9 cellular contexts compared by ENCODE assay signal in genomic region chr1:223712856-223713494, GRCh38. TPM values are rescaled to one million over a fixed set of nuclear protein-coding genes. Genes with fewer than 3 reads are reported as not detected.
DNase-seq lines count a peak whose midpoint lies in the region; ATAC-seq and TF ChIP-seq lines count a peak whose summit lies in the region.
"Had no signal": no experiment of that assay in that cellular context is flagged by ENCODE, and none has a peak within 500 bp of the region (broad histone marks: within the 10 kb centered on the region; RNA-seq: fewer than 3 reads in every experiment).

No MANE protein-coding gene starts in this region.

- no peak for TF ChIP-seq POLR2A in NB4 (IDR thresholded peaks at IDR 0.05; ENCODE audit: extremely low read depth, insufficient read length)

- peak overlapping the region; percentile 81; the same call in 1 of the 2 replicates for H2AFZ ChIP-seq in GM23338

- H3F3A ChIP-seq in GM23338 (replicated peaks; ENCODE audit: low read depth): no peaks in the 10 kb centered on the region

- peaks cover 7% of the 10 kb centered on the region; the same call in 2 of the 3 replicates for H3K36me3 Mint-ChIP-seq in GM23338 (ENCODE audit: low read depth)
- H3K36me3 Mint-ChIP-seq in activated naive CD4-positive, alpha-beta T cell treated with anti-CD3 and anti-CD28 coated beads, Interleukin-2, amount 10 ng/mL, durations not matched to agents 7 days and 5 days: peaks cover 33% of the 10 kb centered on the region

- peaks cover 35% of the 10 kb centered on the region for H3K4me1 Mint-ChIP-seq in GM23338
- peaks cover 69% of the 10 kb centered on the region for H3K4me1 Mint-ChIP-seq in activated naive CD4-positive, alpha-beta T cell treated with anti-CD3 and anti-CD28 coated beads, Interleukin-2, amount 10 ng/mL, durations not matched to agents 7 days and 5 days

- peaks cover 23% of the 10 kb centered on the region for H3K27me3 Mint-ChIP-seq in GM23338 (ENCODE audit: insufficient read depth, low read depth, poor library complexity)
- H3K27me3 Mint-ChIP-seq in activated naive CD4-positive, alpha-beta T cell treated with anti-CD3 and anti-CD28 coated beads, Interleukin-2, amount 10 ng/mL, durations not matched to agents 7 days and 5 days: peaks cover 15% of the 10 kb centered on the region

- no peaks in the 10 kb centered on the region for H3K79me2 ChIP-seq in GM23338 (replicated peaks; ENCODE audit: insufficient read depth)

- DNase-seq in GM06990 (ENCODE audit: extremely low read depth, insufficient read length) (no peak), GM23338 (ENCODE audit: low spot score) (no peak), NB4 (ENCODE audit: low read depth) (peak; percentile 47), cardiac septum (ENCODE audit: low spot score) (peak; percentile 77), retina (peak; percentile 75), inferior parietal cortex (ENCODE audit: extremely low spot score) (no peak), A172 (ENCODE audit: low spot score) (no peak)
- DNase-seq in activated naive CD4-positive, alpha-beta T cell treated with anti-CD3 and anti-CD28 coated beads, Interleukin-2, amount 10 ng/mL, durations not matched to agents 7 days and 5 days: peak; percentile 54

- peak overlapping the region; percentile 88 for H3K4me2 ChIP-seq in GM23338

- no peaks in the 10 kb centered on the region for H4K20me1 ChIP-seq in GM23338 (replicated peaks; ENCODE audit: insufficient read depth)

- ATAC-seq in GM23338: peak; percentile 59

- H3K36me3 ChIP-seq in GM06990 (ENCODE audit: control insufficient read depth, insufficient read depth, low read length) (peaks cover 2% of the 10 kb centered on the region), GM23338 (ENCODE audit: insufficient read depth) (no peaks in the 10 kb centered on the region)

- H3K9me2 ChIP-seq in GM23338 (ENCODE audit: insufficient read depth): no peaks in the 10 kb centered on the region

- H3K27ac Mint-ChIP-seq in GM23338: no peak overlapping the region
- peak overlapping the region; percentile 82 for H3K27ac Mint-ChIP-seq in activated naive CD4-positive, alpha-beta T cell treated with anti-CD3 and anti-CD28 coated beads, Interleukin-2, amount 10 ng/mL, durations not matched to agents 7 days and 5 days

- H3K4me3 ChIP-seq in GM06990 (replicated peaks; ENCODE audit: low read depth, low read length): peak overlapping the region; percentile 89
- peak overlapping the region; percentile 71 for H3K4me3 ChIP-seq in GM23338
- H3K4me3 ChIP-seq in NB4 (ENCODE audit: low read depth, low read length): peak overlapping the region; percentile 64

- H3K9me3 Mint-ChIP-seq in GM23338: no peaks in the 10 kb centered on the region
- no peaks in the 10 kb centered on the region for H3K9me3 Mint-ChIP-seq in activated naive CD4-positive, alpha-beta T cell treated with anti-CD3 and anti-CD28 coated beads, Interleukin-2, amount 10 ng/mL, durations not matched to agents 7 days and 5 days

- intact Hi-C loops in cardiac septum (cut with DNase I): loop anchor here (1.0 kb wide), 1 partner anchor 36 kb away; no protein-coding TSS in a partner anchor

- peaks cover 21% of the 10 kb centered on the region for H3K4me1 ChIP-seq in GM23338 (ENCODE audit: insufficient read depth)

- no peak for TF ChIP-seq CTCF in GM06990 (IDR thresholded peaks at IDR 0.05; ENCODE audit: insufficient read depth, low read length, poor library complexity, severe bottlenecking)
- no peak for TF ChIP-seq CTCF in GM23338 (conservative IDR thresholded peaks at IDR 0.05; ENCODE audit: low read depth in 2 of 2)
- TF ChIP-seq CTCF in NB4 (IDR thresholded peaks at IDR 0.05; ENCODE audit: low read depth, low read length): no peak

- H3K27me3 ChIP-seq in GM06990 (replicated peaks; ENCODE audit: control insufficient read depth, insufficient read depth, low read length) (no peaks in the 10 kb centered on the region; the same call in 1 of the 2 replicates), GM23338 (ENCODE audit: insufficient read depth) (peaks cover 70% of the 10 kb centered on the region)

- no peak overlapping the region for H3K27ac ChIP-seq in GM23338 (ENCODE audit: low read depth)

- CTCF ChIA-PET in activated naive CD4-positive, alpha-beta T cell treated with anti-CD3 and anti-CD28 coated beads, Interleukin-2, amount 10 ng/mL, durations not matched to agents 7 days and 5 days (lab: Charles Lee): interaction anchor here (0.8 to 4.0 kb wide), 9 partner anchors 12 to 133 kb away, joined by 3 to 71 read pairs (median 3); no protein-coding TSS in a partner anchor

- H3K4me3 Mint-ChIP-seq in GM23338: peak overlapping the region; percentile 88
- peak overlapping the region; percentile 76 for H3K4me3 Mint-ChIP-seq in activated naive CD4-positive, alpha-beta T cell treated with anti-CD3 and anti-CD28 coated beads, Interleukin-2, amount 10 ng/mL, durations not matched to agents 7 days and 5 days

TF ChIP-seq in GM23338, 12 proteins besides CTCF, POLR2A, EP300 and RAD21:
- no peak for TF ChIP-seq ETS1 (IDR thresholded peaks at IDR 0.05)
- peak; percentile 27 for TF ChIP-seq EZH2 (IDR thresholded peaks at IDR 0.05; ENCODE audit: low read depth, unreplicated experiment)

RNA-seq across cellular contexts. Expression of gene CAPN2, which starts 0.6 kb away (rescaled TPM):
- total RNA-seq in GM23338 (2014; rRNA removed; shearing (Covaris generic)): 17.5 and 17.8 TPM in 2 replicates
- 8.4 and 8.8 TPM in 2 replicates for polyA plus RNA-seq in GM23338 (2016; fragmentation: Nextera tagmentation; extraction: Ambion mirVana)
- total RNA-seq in cardiac septum: 80.0 TPM
- 432 and 455 TPM in 2 replicates for total RNA-seq in A172 (2014; rRNA removed; shearing (Covaris generic))

RNA-seq across cellular contexts. Expression of gene CAPN8, which starts 47.5 kb away (rescaled TPM):
- total RNA-seq in GM23338 (2014; rRNA removed; shearing (Covaris generic)): not detected in 2 replicates
- not detected in 2 replicates for polyA plus RNA-seq in GM23338 (2016; fragmentation: Nextera tagmentation; extraction: Ambion mirVana)
- not detected for total RNA-seq in cardiac septum
- total RNA-seq in A172 (2014; rRNA removed; shearing (Covaris generic)): not detected in 2 replicates
- total RNA-seq: SK-MEL-5 had no signal

Comparison
In these comparisons a context has a peak if more than half of its experiments do, and no peak if none do; other contexts are left out.
1. DNase-seq: peak in NB4 (single experiment), activated naive CD4-positive, alpha-beta T cell treated with anti-CD3 and anti-CD28 coated beads, Interleukin-2, amount 10 ng/mL, durations not matched to agents 7 days and 5 days (single experiment), cardiac septum (single experiment) and retina (single experiment); none in GM06990 (single experiment), GM23338 (single experiment), inferior parietal cortex (single experiment) and A172 (single experiment).
2. Peak in every context shown above with its lines, with median percentiles within 50 percentile points of each other: H3K4me3 ChIP-seq.